ENCODE assay signal across 14 cellular contexts in the genomic region with DNA sequence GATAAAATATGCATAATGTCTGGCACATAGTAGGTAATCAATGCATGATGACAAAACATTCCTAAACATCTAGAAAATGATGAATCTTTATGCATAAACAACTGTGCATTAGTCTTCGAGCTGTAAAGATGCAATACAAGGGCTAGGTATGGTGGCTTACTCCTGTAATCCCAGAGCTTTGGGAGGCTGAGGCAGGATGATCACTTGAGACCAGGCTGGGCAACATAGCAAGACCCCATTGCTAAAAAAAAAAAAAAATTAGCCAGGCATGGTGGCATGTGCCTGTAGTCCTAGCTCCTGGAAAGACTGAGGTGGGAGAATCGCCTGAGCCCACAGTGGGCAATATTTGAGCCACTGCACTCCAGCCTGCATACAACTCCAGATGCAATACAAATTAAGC.
"Had no signal": no experiment of that assay in that cellular context is flagged by ENCODE, and none has a peak within 500 bp of the region (broad histone marks: within the 10 kb centered on the region; RNA-seq: fewer than 3 reads in every experiment).

No MANE protein-coding gene starts in this region.

- H3K27me3 Mint-ChIP-seq: effector memory CD8-positive, alpha-beta T cell had no signal

- H3K27ac ChIP-seq: foreskin keratinocyte, sigmoid colon, spleen, thoracic aorta had no signal

- ATAC-seq: effector memory CD8-positive, alpha-beta T cell; foreskin keratinocyte had no signal

- H3K9me3 ChIP-seq: sigmoid colon, thoracic aorta had no signal

- DNase-seq: activated CD4-positive, alpha-beta T cell treated with anti-CD3 and anti-CD28 coated beads, Interleukin-2, amount 50 U/mL, for 48 hours; activated effector memory CD4-positive, alpha-beta T cell treated with Interleukin-2 at 50 U/mL for 16 hours; activated naive CD4-positive, alpha-beta T cell treated with anti-CD3 and anti-CD28 coated beads, Interleukin-2, amount 50 U/mL, for 16 hours; anterior cingulate cortex; dermis blood vessel endothelial cell; effector memory CD8-positive, alpha-beta T cell; foreskin keratinocyte; head of caudate nucleus; immature natural killer cell; nephron progenitor cell; sigmoid colon; spleen; T-helper 1 cell had no signal

- H3K4me3 ChIP-seq: sigmoid colon, spleen, thoracic aorta had no signal

- H3K36me3 ChIP-seq: sigmoid colon, thoracic aorta had no signal

- H3K9me3 Mint-ChIP-seq: effector memory CD8-positive, alpha-beta T cell; immature natural killer cell; nephron progenitor cell had no signal

- H3K27me3 ChIP-seq: foreskin keratinocyte, sigmoid colon, spleen had no signal
